In the genomic region with DNA sequence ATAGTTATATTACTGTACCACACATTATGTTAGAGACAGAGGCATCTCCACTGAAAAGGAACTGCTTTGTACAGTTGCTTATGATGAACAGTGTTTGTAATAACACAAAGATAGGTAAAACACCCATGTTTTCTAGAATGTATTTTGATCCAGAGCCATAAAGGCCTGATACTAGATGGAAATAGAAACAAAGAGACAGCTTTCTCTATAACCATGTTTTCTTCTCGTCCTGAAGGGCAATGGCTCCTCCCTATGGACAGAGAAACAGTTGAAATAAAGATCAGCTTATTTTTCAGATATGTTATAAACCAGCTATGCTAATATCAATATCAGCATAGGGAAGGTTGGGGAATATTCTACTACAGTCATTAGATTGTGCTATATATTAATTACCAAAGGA, we compare ENCODE assay signal across 9 cellular contexts.
DNase-seq lines count a peak whose midpoint lies in the region; ATAC-seq and TF ChIP-seq lines count a peak whose summit lies in the region.
"Had no signal": no experiment of that assay in that cellular context is flagged by ENCODE, and none has a peak within 500 bp of the region (broad histone marks: within the 10 kb centered on the region; RNA-seq: fewer than 3 reads in every experiment).

No MANE protein-coding gene starts in this region.

- TF ChIP-seq CTCF in cardiac fibroblast (IDR thresholded peaks at IDR 0.05; ENCODE audit: low read depth, low read length) (no peak), stomach (IDR thresholded peaks at IDR 0.05) (peak in 4 of 7 experiments; percentile 15 to 60 (median 28)), coronary artery (IDR thresholded peaks at IDR 0.05) (no peak)

- 0 to 13% (median 9%) methylated on average over 1 of the region's 1 CpG for WGBS in stomach, 5 donors

- intact Hi-C loops in stomach (cut with DNase I; ENCODE audit: low total_unique reads): no loop called here

- DNase-seq in SIG-M5 treated with dmso at 0.1 percent for 504 hours (lab: John Stamatoyannopoulos, UW; ENCODE audit: unreplicated experiment) (peak; percentile 22), SIG-M5 (lab: John Stamatoyannopoulos, UW) (no peak), NCI-H460 (ENCODE audit: extremely low read depth, low read depth) (peak; percentile 5), cardiac fibroblast (ENCODE audit: low read depth in 2 of 2) (peak; percentile 2), stomach (no peak), coronary artery (ENCODE audit: low spot score) (no peak), HK-2 (ENCODE audit: unreplicated experiment) (no peak)
- DNase-seq: effector CD8-positive, alpha-beta T cell had no signal

- no peaks in the 10 kb centered on the region for H3K4me1 ChIP-seq in stomach

- H3K4me3 ChIP-seq in cardiac fibroblast (replicated peaks in 1 of 2; ENCODE audit: low read depth in 2 of 2, low read length in 2 of 2): no peak overlapping the region
- H3K4me3 ChIP-seq in stomach: no peak overlapping the region
- H3K4me3 ChIP-seq in coronary artery: no peak overlapping the region

- TF ChIP-seq POLR2A in stomach (IDR thresholded peaks at IDR 0.05): no peak

- no peak for ATAC-seq in HG02678 (IDR thresholded peaks at IDR 0.05; ENCODE audit: unreplicated experiment)

- H3K27ac ChIP-seq in stomach: no peak overlapping the region
- H3K27ac ChIP-seq in coronary artery: no peak overlapping the region

- H3K27me3 ChIP-seq in stomach: no peaks in the 10 kb centered on the region

- H3K36me3 ChIP-seq in stomach: no peaks in the 10 kb centered on the region

- H3K9me3 ChIP-seq in stomach: no peaks in the 10 kb centered on the region

- TF ChIP-seq EP300 in stomach (IDR thresholded peaks at IDR 0.05): no peak

Comparison
In these comparisons a context has a peak if more than half of its experiments do, and no peak if none do; other contexts are left out.
1. DNase-seq: peak in SIG-M5 treated with dmso at 0.1 percent for 504 hours (single experiment), NCI-H460 (single experiment) and cardiac fibroblast (2 of 2); none in SIG-M5 (single experiment), stomach (single experiment), coronary artery (single experiment) and HK-2 (single experiment).
2. CTCF ChIP-seq: peak in stomach (4 of 7); none in cardiac fibroblast (single experiment) and coronary artery (single experiment).